8 cellular contexts compared by ENCODE assay signal in genomic region chr3:113275876-113276580, GRCh38.
DNase-seq lines count a peak whose midpoint lies in the region; ATAC-seq, FAIRE-seq and TF ChIP-seq lines count a peak whose summit lies in the region.

No MANE protein-coding gene starts in this region.

- no peaks in the 10 kb centered on the region for H3K9me3 Mint-ChIP-seq in activated naive CD8-positive, alpha-beta T cell treated with anti-CD3 and anti-CD28 coated beads, Interleukin-2, amount 10 ng/mL, durations not matched to agents 7 days and 5 days

- H3K36me3 Mint-ChIP-seq in activated naive CD8-positive, alpha-beta T cell treated with anti-CD3 and anti-CD28 coated beads, Interleukin-2, amount 10 ng/mL, durations not matched to agents 7 days and 5 days, result no peaks in the 10 kb centered on the region

- DNase-seq in GM13976 (ENCODE audit: low spot score), result peak; percentile 65
- peak; percentile 63 for DNase-seq in H54 (ENCODE audit: insufficient read length, low spot score)
- peak; percentile 93 for DNase-seq in MV-4-11 (lab: John Stamatoyannopoulos, UW)
- no peak for DNase-seq in activated naive CD8-positive, alpha-beta T cell treated with anti-CD3 and anti-CD28 coated beads, Interleukin-2, amount 10 ng/mL, durations not matched to agents 7 days and 5 days
- DNase-seq in left cardiac atrium, result peak; percentile 52
- DNase-seq in sigmoid colon, result peak; percentile 78
- DNase-seq in D721Med (ENCODE audit: insufficient read length, low spot score), result no peak
- no peak for DNase-seq in superior temporal gyrus (ENCODE audit: extremely low spot score)

- no peak overlapping the region for H3K27ac Mint-ChIP-seq in activated naive CD8-positive, alpha-beta T cell treated with anti-CD3 and anti-CD28 coated beads, Interleukin-2, amount 10 ng/mL, durations not matched to agents 7 days and 5 days

- H3K4me1 ChIP-seq in sigmoid colon, result peaks cover 0 to 37% (median 33%) of the 10 kb centered on the region in 4 donors

- no peak for TF ChIP-seq EP300 in sigmoid colon (IDR thresholded peaks at IDR 0.05)

- WGBS in sigmoid colon, 2 donors, result 55 to 80% methylated on average over 14 of the region's 14 CpGs

- intact Hi-C loops in left cardiac atrium (cut with DNase I) (no loop called here), sigmoid colon (cut with DNase I) (loop anchor here (5.0 kb wide), 1 partner anchor 129 kb away; no protein-coding TSS in a partner anchor)

- H3K4me3 ChIP-seq in sigmoid colon, result peak overlapping the region in 3 of 4 donors; percentile 23 to 38 (median 37)

- peak overlapping the region; percentile 45 for H3K4me3 Mint-ChIP-seq in activated naive CD8-positive, alpha-beta T cell treated with anti-CD3 and anti-CD28 coated beads, Interleukin-2, amount 10 ng/mL, durations not matched to agents 7 days and 5 days

- no peaks in the 10 kb centered on the region for H3K9me3 ChIP-seq in sigmoid colon

- H3K27me3 Mint-ChIP-seq in activated naive CD8-positive, alpha-beta T cell treated with anti-CD3 and anti-CD28 coated beads, Interleukin-2, amount 10 ng/mL, durations not matched to agents 7 days and 5 days, result peaks cover 7% of the 10 kb centered on the region

- POLR2A ChIA-PET in activated naive CD8-positive, alpha-beta T cell treated with anti-CD3 and anti-CD28 coated beads, Interleukin-2, amount 10 ng/mL, durations not matched to agents 7 days and 5 days (lab: Charles Lee), result no interaction called here

- TF ChIP-seq CTCF in GM13976 (IDR thresholded peaks at IDR 0.05; ENCODE audit: borderline replicate concordance, control extremely low read depth, extremely low read depth, insufficient read depth, missing control alignments), result no peak
- peak; percentile 11 to 35 (median 16) for TF ChIP-seq CTCF in sigmoid colon (IDR thresholded peaks at IDR 0.05)
- no peak for TF ChIP-seq CTCF in D721Med (IDR thresholded peaks at IDR 0.05; ENCODE audit: insufficient read depth, missing control alignments)

- H3K27ac ChIP-seq in sigmoid colon, result peak overlapping the region; percentile 78 to 88 (median 87)

- H3K36me3 ChIP-seq in sigmoid colon, result peaks cover 37 to 74% (median 58%) of the 10 kb centered on the region in 4 donors

- no peak for ATAC-seq in activated naive CD8-positive, alpha-beta T cell treated with anti-CD3 and anti-CD28 coated beads, Interleukin-2, amount 10 ng/mL, durations not matched to agents 7 days and 5 days (ENCODE audit: low read depth)
- peak; percentile 68 to 72 for ATAC-seq in left cardiac atrium

- TF ChIP-seq POLR2A in H54 (IDR thresholded peaks at IDR 0.05; ENCODE audit: low read depth, low read length) (0 out of 2 replicates have a peak, but pooled peaks have one; percentile 16), sigmoid colon (IDR thresholded peaks at IDR 0.05) (no peak)

- H3K27me3 ChIP-seq in sigmoid colon, result no peaks in the 10 kb centered on the region

- in situ Hi-C loops in GM13976 (cut with MboI; ENCODE audit: low sequenced_read_pairs, unreplicated experiment), result loop anchor here (25.0 kb wide), 1 partner anchor 639 kb away; the partner anchor contains the start of gene CCDC80

- H3K4me1 Mint-ChIP-seq in activated naive CD8-positive, alpha-beta T cell treated with anti-CD3 and anti-CD28 coated beads, Interleukin-2, amount 10 ng/mL, durations not matched to agents 7 days and 5 days, result peaks cover 10% of the 10 kb centered on the region

- no peak for FAIRE-seq in H54 (lab: Jason Lieb, UNC)
- FAIRE-seq in D721Med (lab: Jason Lieb, UNC), result no peak

Comparison
In these comparisons a context has a peak if more than half of its experiments do, and no peak if none do; other contexts are left out.
1. DNase-seq: peak in GM13976 (single experiment), H54 (single experiment), MV-4-11 (single experiment), left cardiac atrium (single experiment) and sigmoid colon (single experiment); none in activated naive CD8-positive, alpha-beta T cell treated with anti-CD3 and anti-CD28 coated beads, Interleukin-2, amount 10 ng/mL, durations not matched to agents 7 days and 5 days (single experiment), D721Med (single experiment) and superior temporal gyrus (single experiment).
2. CTCF ChIP-seq: peak in sigmoid colon (4 of 4); none in GM13976 (single experiment) and D721Med (single experiment).